ENCODE assay signal across 9 cellular contexts in genomic region chr6:111559193-111560097, GRCh38. TPM values are rescaled to one million over a fixed set of nuclear protein-coding genes. Genes with fewer than 3 reads are reported as not detected.
A peak's percentile ranks its signal among the peaks of the same experiment; 100 is the strongest.
DNase-seq lines count a peak whose midpoint lies in the region; TF ChIP-seq lines count a peak whose summit lies in the region.
"Had no signal": no experiment of that assay in that cellular context is flagged by ENCODE, and none has a peak within 500 bp of the region (broad histone marks: within the 10 kb centered on the region; RNA-seq: fewer than 3 reads in every experiment).

No MANE protein-coding gene starts in this region.

- no peak overlapping the region for H3K14ac ChIP-seq in mesenchymal stem cell (ENCODE audit: low read length in 2 of 2)

- peaks cover 4% of the 10 kb centered on the region for H3K4me1 ChIP-seq in mesenchymal stem cell (ENCODE audit: control insufficient read depth, insufficient read depth, low read depth, low read length)

- H3K36me3 Mint-ChIP-seq in activated CD4-positive, alpha-beta T cell treated with anti-CD3 and anti-CD28 coated beads, Interleukin-2, amount 10 ng/mL, durations not matched to agents 24 days and 14 days (ENCODE audit: low read depth), result peaks cover 58% of the 10 kb centered on the region
- H3K36me3 Mint-ChIP-seq in type B pancreatic cell, result peaks cover 41% of the 10 kb centered on the region

- H3K9me3 Mint-ChIP-seq in activated CD4-positive, alpha-beta T cell treated with anti-CD3 and anti-CD28 coated beads, Interleukin-2, amount 10 ng/mL, durations not matched to agents 24 days and 14 days, result no peaks in the 10 kb centered on the region
- H3K9me3 Mint-ChIP-seq in type B pancreatic cell, result no peaks in the 10 kb centered on the region

- no peaks in the 10 kb centered on the region for H3K27me3 ChIP-seq in mesenchymal stem cell (ENCODE audit: control insufficient read depth in 1 of 2, insufficient read depth in 1 of 2, low read length in 2 of 2)

- no peak overlapping the region for H3K4me2 ChIP-seq in mesenchymal stem cell (ENCODE audit: low read length, poor library complexity, severe bottlenecking)

- no peak overlapping the region for H2AFZ ChIP-seq in mesenchymal stem cell (ENCODE audit: low read depth, low read length)

- H3K9ac ChIP-seq in mesenchymal stem cell (ENCODE audit: low read length), result peak overlapping the region; percentile 73

- H3K36me3 ChIP-seq in mesenchymal stem cell (ENCODE audit: control insufficient read depth in 1 of 2, insufficient read depth in 2 of 2, low read depth in 1 of 2, low read length in 2 of 2), result peaks cover 14 to 70% of the 10 kb centered on the region in 2 experiments

- H3K9me3 ChIP-seq in mesenchymal stem cell (ENCODE audit: control insufficient read depth, low read length), result no peaks in the 10 kb centered on the region

- no peak for TF ChIP-seq CTCF in type B pancreatic cell (conservative IDR thresholded peaks at IDR 0.05)

- no peak overlapping the region for H4K91ac ChIP-seq in mesenchymal stem cell (ENCODE audit: low read length)

- intact Hi-C loops in activated CD4-positive, alpha-beta T cell treated with anti-CD3 and anti-CD28 coated beads, Interleukin-2, amount 10 ng/mL, durations not matched to agents 24 days and 14 days (cut with micrococcal nuclease), result no loop called here

- no peak overlapping the region for H3K4me3 Mint-ChIP-seq in activated CD4-positive, alpha-beta T cell treated with anti-CD3 and anti-CD28 coated beads, Interleukin-2, amount 10 ng/mL, durations not matched to agents 24 days and 14 days
- peak overlapping the region; percentile 65 for H3K4me3 Mint-ChIP-seq in type B pancreatic cell

- H3K4ac ChIP-seq in mesenchymal stem cell (ENCODE audit: low read depth in 1 of 2, low read length in 2 of 2), result no peak overlapping the region

- peak overlapping the region; percentile 66 for H2AK5ac ChIP-seq in mesenchymal stem cell (ENCODE audit: low read length, severe bottlenecking)

- H3K23ac ChIP-seq in mesenchymal stem cell (ENCODE audit: low read length in 2 of 2), result no peak overlapping the region

- H3K27ac ChIP-seq in angular gyrus (ENCODE audit: low read depth, low read length), result peak overlapping the region; percentile 13
- H3K27ac ChIP-seq in mesenchymal stem cell (ENCODE audit: low read length, poor library complexity, severe bottlenecking), result no peak overlapping the region

- H3K79me1 ChIP-seq in mesenchymal stem cell (replicated peaks; ENCODE audit: low read length, poor library complexity, severe bottlenecking), result peaks cover 19% of the 10 kb centered on the region

- H2BK120ac ChIP-seq in mesenchymal stem cell (ENCODE audit: low read depth, low read length), result no peak overlapping the region

- H3K27me3 Mint-ChIP-seq in activated CD4-positive, alpha-beta T cell treated with anti-CD3 and anti-CD28 coated beads, Interleukin-2, amount 10 ng/mL, durations not matched to agents 24 days and 14 days, result no peaks in the 10 kb centered on the region
- no peaks in the 10 kb centered on the region for H3K27me3 Mint-ChIP-seq in type B pancreatic cell

- no peak overlapping the region for H3K4me3 ChIP-seq in mesenchymal stem cell (ENCODE audit: insufficient read depth in 1 of 2, low read depth in 1 of 2, low read length in 2 of 2)

- WGBS in mesenchymal stem cell, result 69% methylated on average over 7 of the region's 9 CpGs

- H4K8ac ChIP-seq in mesenchymal stem cell (ENCODE audit: low read length), result peak overlapping the region; percentile 9

- H3K4me1 Mint-ChIP-seq in activated CD4-positive, alpha-beta T cell treated with anti-CD3 and anti-CD28 coated beads, Interleukin-2, amount 10 ng/mL, durations not matched to agents 24 days and 14 days, result peaks cover 27% of the 10 kb centered on the region
- H3K4me1 Mint-ChIP-seq in type B pancreatic cell (ENCODE audit: unreplicated experiment), result peaks cover 63% of the 10 kb centered on the region

- H2BK12ac ChIP-seq in mesenchymal stem cell (ENCODE audit: low read length in 2 of 2), result no peak overlapping the region

- H3K27ac Mint-ChIP-seq in activated CD4-positive, alpha-beta T cell treated with anti-CD3 and anti-CD28 coated beads, Interleukin-2, amount 10 ng/mL, durations not matched to agents 24 days and 14 days, result peak overlapping the region; percentile 15
- peak overlapping the region; percentile 73 for H3K27ac Mint-ChIP-seq in type B pancreatic cell

- DNase-seq in activated CD4-positive, alpha-beta T cell treated with anti-CD3 and anti-CD28 coated beads, Interleukin-2, amount 10 ng/mL, durations not matched to agents 24 days and 14 days, result no peak
- DNase-seq in activated CD4-positive, alpha-beta T cell treated with anti-CD3 and anti-CD28 coated beads for 4 hours, result no peak
- no peak for DNase-seq in mesenchymal stem cell
- no peak for DNase-seq in type B pancreatic cell (ENCODE audit: extremely low spot score, unreplicated experiment)
- DNase-seq in A172 (ENCODE audit: low spot score), result no peak
- DNase-seq in medulla oblongata (ENCODE audit: extremely low spot score), result no peak
- no peak for DNase-seq in inferior parietal cortex (ENCODE audit: extremely low spot score)
- DNase-seq: NCI-H1694 treated with DMSO at 0.1 percent for 48 hours had no signal

- no peak overlapping the region for H2BK5ac ChIP-seq in mesenchymal stem cell (ENCODE audit: low read depth, low read length, poor library complexity, severe bottlenecking)

- no peak overlapping the region for H2BK15ac ChIP-seq in mesenchymal stem cell (ENCODE audit: low read depth, poor library complexity, severe bottlenecking)

- H3K18ac ChIP-seq in mesenchymal stem cell (ENCODE audit: low read depth in 1 of 2, low read length in 2 of 2), result peak overlapping the region; percentile 37 to 44

RNA-seq across cellular contexts. Expression of gene TRAF3IP2, which starts 46.2 kb away (rescaled TPM):
- 17.7 and 19.8 TPM in 2 replicates for total RNA-seq in activated CD4-positive, alpha-beta T cell treated with anti-CD3 and anti-CD28 coated beads, Interleukin-2, amount 10 ng/mL, durations not matched to agents 24 days and 14 days
- polyA plus RNA-seq in mesenchymal stem cell (2013, experiment 1 of 2), result 12.5 TPM
- polyA plus RNA-seq in mesenchymal stem cell (2013, experiment 2 of 2), result 13.1 TPM
- 26.3 and 47.8 TPM in 2 replicates for total RNA-seq in type B pancreatic cell (ENCODE audit: low replicate concordance)
- 10.4 and 12.2 TPM in 2 replicates for total RNA-seq in A172 (2014; rRNA removed; shearing (Covaris generic))
